Comparison of ENCODE assay signal across 10 cellular contexts in the genomic region with DNA sequence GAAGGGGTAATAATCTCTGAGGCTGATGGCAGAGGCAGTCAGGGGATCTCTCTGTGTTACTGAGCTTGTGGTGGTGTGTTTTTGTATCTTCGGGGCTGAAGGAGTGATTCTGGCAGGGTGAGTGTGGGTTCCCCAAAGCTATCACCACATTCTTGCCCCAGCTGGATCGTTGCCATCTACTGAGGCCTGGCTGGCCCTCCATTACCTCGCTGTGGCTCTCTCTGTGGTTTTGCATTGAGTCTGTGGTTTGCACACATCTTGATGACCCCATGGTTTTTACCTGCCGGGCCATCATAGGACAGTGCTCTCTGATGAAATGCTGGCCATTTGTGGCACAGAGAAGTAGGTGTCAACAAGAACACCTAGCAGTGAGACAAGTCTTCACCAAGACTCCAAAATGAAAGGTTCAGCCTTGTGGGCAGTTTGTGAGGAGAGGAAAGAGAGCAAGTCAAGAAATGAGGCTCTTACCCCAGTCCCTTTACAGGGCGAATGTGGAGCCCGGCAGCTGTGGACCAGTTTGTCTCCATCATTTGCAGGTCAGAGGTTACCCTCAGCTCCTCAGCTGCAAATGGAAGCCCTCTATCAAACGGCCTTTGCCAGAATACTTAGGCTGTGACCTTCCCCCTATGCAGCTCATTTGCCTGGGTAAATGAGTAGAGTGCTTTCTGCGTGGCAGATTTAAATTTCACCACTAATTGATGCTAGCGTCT.
DNase-seq lines count a peak whose midpoint lies in the region; ATAC-seq, FAIRE-seq and TF ChIP-seq lines count a peak whose summit lies in the region.
"Had no signal": no experiment of that assay in that cellular context is flagged by ENCODE, and none has a peak within 500 bp of the region (broad histone marks: within the 10 kb centered on the region; RNA-seq: fewer than 3 reads in every experiment).

No MANE protein-coding gene starts in this region.

- 68% methylated on average over 7 of the region's 9 CpGs for WGBS in HepG2 (ENCODE audit: low lambda C conversion rate)
- WGBS in heart left ventricle, 4 donors, result 62 to 74% (median 70%) methylated on average over 9 of the region's 9 CpGs

- TF ChIP-seq CTCF in HepG2 (CRISPR knock-in tag; IDR thresholded peaks at IDR 0.05) (no peak), type B pancreatic cell (conservative IDR thresholded peaks at IDR 0.05) (no peak), heart left ventricle (IDR thresholded peaks at IDR 0.05) (no peak)

- intact Hi-C loops in activated CD4-positive, alpha-beta memory T cell treated with anti-CD3 and anti-CD28 coated beads for 36 hours (cut with micrococcal nuclease), result loop anchor here (2.0 to 5.0 kb wide), 3 partner anchors 16 to 42 kb away; no protein-coding TSS in a partner anchor
- intact Hi-C loops in HepG2 (cut with micrococcal nuclease; ENCODE audit: unreplicated experiment), result loop anchor here (5.0 kb wide), 1 partner anchor 93 kb away; no protein-coding TSS in a partner anchor
- intact Hi-C loops in heart left ventricle (cut with DNase I), result no loop called here

- peak overlapping the region; percentile 61 for H3K27ac ChIP-seq in HepG2 (ENCODE audit: extremely low read length, insufficient read depth, low read length)
- peak overlapping the region in 5 of 12 donors; percentile 2 to 48 (median 13) for H3K27ac ChIP-seq in heart left ventricle

- POLR2A ChIA-PET in activated CD4-positive, alpha-beta memory T cell treated with anti-CD3 and anti-CD28 coated beads for 36 hours (lab: Charles Lee), result interaction anchor here (0.6 kb wide), 1 partner anchor 51 kb away, joined by 3 read pairs; no protein-coding TSS in a partner anchor
- POLR2A ChIA-PET in HepG2 (lab: Yijun Ruan, JAX), result interaction anchor here (0.6 to 1.4 kb wide), 4 partner anchors 11 to 306 kb away, joined by 3 to 5 read pairs (median 3); partner anchors contain the start of gene CCDC9

- H3K36me3 ChIP-seq in HepG2 (replicated peaks in 1 of 2; ENCODE audit: control insufficient read depth in 1 of 2, insufficient read depth in 2 of 2, low read length in 2 of 2) (peaks cover 4 to 24% of the 10 kb centered on the region in 2 experiments), heart left ventricle (peaks cover 0 to 8% (median 0%) of the 10 kb centered on the region in 9 donors)

- H4K20me1 ChIP-seq in HepG2 (ENCODE audit: insufficient read depth, low read length), result no peaks in the 10 kb centered on the region

- no TSS peak for BruUV-seq in HepG2 (replicated peaks; lab: Mats Ljungman, UMichigan)

- CTCF ChIA-PET in activated CD4-positive, alpha-beta memory T cell treated with anti-CD3 and anti-CD28 coated beads for 36 hours (lab: Charles Lee), result interaction anchor here (1.2 to 1.4 kb wide), 2 partner anchors 62 to 110 kb away, joined by 3 to 5 read pairs; no protein-coding TSS in a partner anchor
- CTCF ChIA-PET in HepG2 (lab: Yijun Ruan, JAX; ENCODE audit: low intra/inter-chr PET ratio, low total read pairs), result no interaction called here

- H3K4me3 Mint-ChIP-seq in activated T-cell treated with anti-CD3 and anti-CD28 coated beads, Interleukin-2, amount 50 U/mL, for 72 hours, result peak overlapping the region in 1 of 2 donors; percentile 31
- H3K4me3 Mint-ChIP-seq in activated T-cell treated with anti-CD3 and anti-CD28 coated beads, Interleukin-2, amount 50 U/mL, for 4 hours, result no peak overlapping the region
- no peak overlapping the region for H3K4me3 Mint-ChIP-seq in activated CD4-positive, alpha-beta memory T cell treated with anti-CD3 and anti-CD28 coated beads for 36 hours
- H3K4me3 Mint-ChIP-seq in type B pancreatic cell, result peak overlapping the region; percentile 2
- H3K4me3 Mint-ChIP-seq: B cell had no signal

- H3K4me2 ChIP-seq in HepG2 (ENCODE audit: low read depth, low read length), result peak overlapping the region; percentile 31; the same call in 1 of the 2 replicates

- H3K9me3 Mint-ChIP-seq in activated T-cell treated with anti-CD3 and anti-CD28 coated beads, Interleukin-2, amount 50 U/mL, for 72 hours, result no peaks in the 10 kb centered on the region
- H3K9me3 Mint-ChIP-seq in activated T-cell treated with anti-CD3 and anti-CD28 coated beads, Interleukin-2, amount 50 U/mL, for 4 hours, result no peaks in the 10 kb centered on the region
- no peaks in the 10 kb centered on the region for H3K9me3 Mint-ChIP-seq in activated CD4-positive, alpha-beta memory T cell treated with anti-CD3 and anti-CD28 coated beads for 36 hours
- H3K9me3 Mint-ChIP-seq in type B pancreatic cell, result peaks cover 5% of the 10 kb centered on the region

- no peaks in the 10 kb centered on the region for H3K27me3 Mint-ChIP-seq in activated T-cell treated with anti-CD3 and anti-CD28 coated beads, Interleukin-2, amount 50 U/mL, for 72 hours (ENCODE audit: low read depth)
- no peaks in the 10 kb centered on the region for H3K27me3 Mint-ChIP-seq in activated T-cell treated with anti-CD3 and anti-CD28 coated beads, Interleukin-2, amount 50 U/mL, for 4 hours (ENCODE audit: low read depth)
- H3K27me3 Mint-ChIP-seq in activated CD4-positive, alpha-beta memory T cell treated with anti-CD3 and anti-CD28 coated beads for 36 hours, result no peaks in the 10 kb centered on the region
- H3K27me3 Mint-ChIP-seq in type B pancreatic cell, result no peaks in the 10 kb centered on the region
- H3K27me3 Mint-ChIP-seq: B cell had no signal

- in situ Hi-C loops in HepG2 (cut with HindIII; ENCODE audit: extremely low pct_ligation_motif_present, low pct_unique_long_range_greater_than_20kb), result no loop called here

- H3K79me2 ChIP-seq in HepG2 (ENCODE audit: insufficient read depth, low read length), result peaks cover 55% of the 10 kb centered on the region

- TF ChIP-seq RAD21 in HepG2 (CRISPR knock-in tag; IDR thresholded peaks at IDR 0.05), result no peak

- DNase-seq in activated T-cell treated with anti-CD3 and anti-CD28 coated beads, Interleukin-2, amount 50 U/mL, for 72 hours, result peak; percentile 44 to 55
- no peak for DNase-seq in activated T-cell treated with anti-CD3 and anti-CD28 coated beads, Interleukin-2, amount 50 U/mL, for 4 hours
- peak; percentile 41 for DNase-seq in activated CD4-positive, alpha-beta memory T cell treated with anti-CD3 and anti-CD28 coated beads for 36 hours
- DNase-seq in HepG2 (ENCODE audit: low spot score) (no peak), type B pancreatic cell (ENCODE audit: extremely low spot score, unreplicated experiment) (no peak), AG20443 (ENCODE audit: low spot score) (no peak), COLO829 (ENCODE audit: low spot score) (no peak), heart left ventricle (no peak)

- H3K9ac ChIP-seq in HepG2 (ENCODE audit: insufficient read depth, low read depth, low read length), result peak overlapping the region; percentile 24; the same call in 1 of the 2 replicates

- no peaks in the 10 kb centered on the region for H3K27me3 ChIP-seq in HepG2 (ENCODE audit: control insufficient read depth in 1 of 2, insufficient read depth in 2 of 2, low read length in 2 of 2)
- no peaks in the 10 kb centered on the region for H3K27me3 ChIP-seq in heart left ventricle

- no peak overlapping the region for H2AFZ ChIP-seq in HepG2 (ENCODE audit: low read length)

- no peak for TF ChIP-seq EP300 in HepG2 (IDR thresholded peaks at IDR 0.05; ENCODE audit: low read depth in 2 of 2, low read length in 2 of 2)
- TF ChIP-seq EP300 in HepG2 (CRISPR knock-in tag; IDR thresholded peaks at IDR 0.05; ENCODE audit: borderline replicate concordance), result no peak

- H3K4me1 ChIP-seq in HepG2 (ENCODE audit: insufficient read depth, low read length) (peaks cover 88% of the 10 kb centered on the region), heart left ventricle (peaks cover 14 to 81% (median 45%) of the 10 kb centered on the region in 12 donors)

- TF ChIP-seq POLR2A in HepG2 (IDR thresholded peaks at IDR 0.05; ENCODE audit: insufficient read depth in 1 of 2, low read depth in 2 of 2, low read length in 2 of 2), result no peak
- TF ChIP-seq POLR2A in heart left ventricle (IDR thresholded peaks at IDR 0.05), result no peak

- peaks cover 0 to 3% of the 10 kb centered on the region in 2 donors for H3K36me3 Mint-ChIP-seq in activated T-cell treated with anti-CD3 and anti-CD28 coated beads, Interleukin-2, amount 50 U/mL, for 72 hours (ENCODE audit: insufficient read depth in 2 of 2)
- peaks cover 3% of the 10 kb centered on the region for H3K36me3 Mint-ChIP-seq in activated T-cell treated with anti-CD3 and anti-CD28 coated beads, Interleukin-2, amount 50 U/mL, for 4 hours (ENCODE audit: insufficient read depth)
- H3K36me3 Mint-ChIP-seq in activated CD4-positive, alpha-beta memory T cell treated with anti-CD3 and anti-CD28 coated beads for 36 hours, result peaks cover 2% of the 10 kb centered on the region
- peaks cover 28% of the 10 kb centered on the region for H3K36me3 Mint-ChIP-seq in type B pancreatic cell

- H3K4me3 ChIP-seq in HepG2 (replicated peaks in 1 of 3; ENCODE audit: insufficient read depth in 1 of 3, low read depth in 2 of 3, low read length in 3 of 3) (no peak overlapping the region), heart left ventricle (no peak overlapping the region)

- H3K4me1 Mint-ChIP-seq in activated T-cell treated with anti-CD3 and anti-CD28 coated beads, Interleukin-2, amount 50 U/mL, for 72 hours (ENCODE audit: low read depth), result peaks cover 51% of the 10 kb centered on the region
- peaks cover 69% of the 10 kb centered on the region for H3K4me1 Mint-ChIP-seq in activated T-cell treated with anti-CD3 and anti-CD28 coated beads, Interleukin-2, amount 50 U/mL, for 4 hours (ENCODE audit: low read depth)
- peaks cover 66% of the 10 kb centered on the region for H3K4me1 Mint-ChIP-seq in activated CD4-positive, alpha-beta memory T cell treated with anti-CD3 and anti-CD28 coated beads for 36 hours (ENCODE audit: low read depth)
- H3K4me1 Mint-ChIP-seq in type B pancreatic cell (ENCODE audit: unreplicated experiment), result peaks cover 56% of the 10 kb centered on the region

- H3K9me3 ChIP-seq in HepG2 (ENCODE audit: low read length) (no peaks in the 10 kb centered on the region), heart left ventricle (no peaks in the 10 kb centered on the region)

- no peak for FAIRE-seq in HepG2 (lab: Jason Lieb, UNC)
- FAIRE-seq: urothelium cell line had no signal

- peak overlapping the region; percentile 66 for H3K27ac Mint-ChIP-seq in activated T-cell treated with anti-CD3 and anti-CD28 coated beads, Interleukin-2, amount 50 U/mL, for 72 hours
- H3K27ac Mint-ChIP-seq in activated CD4-positive, alpha-beta memory T cell treated with anti-CD3 and anti-CD28 coated beads for 36 hours, result peak overlapping the region; percentile 77
- peak overlapping the region; percentile 81 for H3K27ac Mint-ChIP-seq in type B pancreatic cell
- H3K27ac Mint-ChIP-seq: B cell had no signal

- peak; percentile 21 to 24 for ATAC-seq in activated T-cell treated with anti-CD3 and anti-CD28 coated beads, Interleukin-2, amount 50 U/mL, for 72 hours (replicated peaks in 1 of 2)
- no peak for ATAC-seq in activated T-cell treated with anti-CD3 and anti-CD28 coated beads, Interleukin-2, amount 50 U/mL, for 4 hours
- no peak for ATAC-seq in HepG2
- ATAC-seq in heart left ventricle, result no peak

TF ChIP-seq in HepG2, 621 proteins besides CTCF, POLR2A, EP300 and RAD21 (continues in another document):
- TF ChIP-seq NKX3-1 (CRISPR knock-in tag; IDR thresholded peaks at IDR 0.05) (no peak), NONO (IDR thresholded peaks at IDR 0.05) (no peak), NONO (CRISPR knock-in tag; conservative IDR thresholded peaks at IDR 0.05) (no peak)

Comparison
In these comparisons a context has a peak if more than half of its experiments do, and no peak if none do; other contexts are left out.
1. ATAC-seq: peak in activated T-cell treated with anti-CD3 and anti-CD28 coated beads, Interleukin-2, amount 50 U/mL, for 72 hours (2 of 2); none in activated T-cell treated with anti-CD3 and anti-CD28 coated beads, Interleukin-2, amount 50 U/mL, for 4 hours (0 of 2), HepG2 (single experiment) and heart left ventricle (0 of 4).
2. DNase-seq: peak in activated T-cell treated with anti-CD3 and anti-CD28 coated beads, Interleukin-2, amount 50 U/mL, for 72 hours (2 of 2) and activated CD4-positive, alpha-beta memory T cell treated with anti-CD3 and anti-CD28 coated beads for 36 hours (single experiment); none in activated T-cell treated with anti-CD3 and anti-CD28 coated beads, Interleukin-2, amount 50 U/mL, for 4 hours (single experiment), HepG2 (single experiment), type B pancreatic cell (single experiment), AG20443 (single experiment), COLO829 (single experiment) and heart left ventricle (0 of 5).
3. intact Hi-C loops: an anchor here in activated CD4-positive, alpha-beta memory T cell treated with anti-CD3 and anti-CD28 coated beads for 36 hours (2.0 to 5.0 kb wide) and HepG2 (5.0 kb wide); none called in heart left ventricle.
4. Peak in every context shown above with its lines, with median percentiles within 50 percentile points of each other: H3K27ac Mint-ChIP-seq.